9 cellular contexts compared by ENCODE assay signal in the genomic region with DNA sequence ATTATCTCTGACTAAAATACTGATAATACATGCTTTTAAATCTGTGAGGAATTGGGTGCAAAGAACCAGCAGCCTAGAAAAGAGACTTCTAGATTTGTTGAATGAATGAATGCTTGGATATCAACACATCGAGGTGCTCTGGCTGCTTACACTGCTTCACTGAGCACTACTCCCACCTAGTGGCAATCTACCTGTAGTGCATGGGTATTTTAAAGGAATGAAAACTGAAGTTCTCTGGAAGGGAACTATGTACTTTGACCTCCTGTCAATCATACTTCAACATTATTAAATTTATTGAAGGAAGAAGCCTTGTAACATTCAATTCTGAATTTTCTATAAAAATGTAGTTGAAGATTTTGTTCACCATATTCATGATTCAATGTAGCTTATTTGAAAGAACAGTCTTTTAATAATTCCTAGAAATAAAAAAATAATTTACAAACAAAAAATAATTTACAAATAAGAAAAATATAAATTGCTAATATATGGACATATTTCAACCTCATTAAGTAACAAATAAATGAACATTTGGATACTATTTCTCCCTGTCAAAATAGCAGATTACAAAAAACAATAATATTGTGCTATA.
DNase-seq lines count a peak whose midpoint lies in the region; ATAC-seq and TF ChIP-seq lines count a peak whose summit lies in the region.
"Had no signal": no experiment of that assay in that cellular context is flagged by ENCODE, and none has a peak within 500 bp of the region (broad histone marks: within the 10 kb centered on the region; RNA-seq: fewer than 3 reads in every experiment).

No MANE protein-coding gene starts in this region.

- H3K4me3 ChIP-seq in AG09309 (ENCODE audit: control insufficient read depth, low read depth, low read length) = no peak overlapping the region

- no peak overlapping the region for H3K27ac Mint-ChIP-seq in T-helper 17 cell
- H3K27ac Mint-ChIP-seq: T-helper 1 cell treated with Interleukin-12 subunit alpha and Interleukin-12 subunit beta and Interleukin-4 antibody, amounts not matched to agents 30 μg/mL and 1 μg/mL, for 36 hours had no signal

- H3K4me3 Mint-ChIP-seq in T-helper 17 cell = no peak overlapping the region
- H3K4me3 Mint-ChIP-seq: T-helper 1 cell treated with Interleukin-12 subunit alpha and Interleukin-12 subunit beta and Interleukin-4 antibody, amounts not matched to agents 30 μg/mL and 1 μg/mL, for 36 hours had no signal

- peaks cover 5% of the 10 kb centered on the region for H3K4me1 Mint-ChIP-seq in T-helper 17 cell

- in situ Hi-C loops in GM13976 (cut with MboI; ENCODE audit: low sequenced_read_pairs, unreplicated experiment) = loop anchor here (5.0 to 10.0 kb wide), 2 partner anchors 207 to 329 kb away; no protein-coding TSS in a partner anchor

- ATAC-seq in HG02759 (IDR thresholded peaks at IDR 0.05; ENCODE audit: unreplicated experiment) (peak; percentile 79), T-helper 17 cell (peak; percentile 81)

- TF ChIP-seq CTCF in AG09309 (IDR thresholded peaks at IDR 0.05; ENCODE audit: control insufficient read depth, insufficient read depth, low read depth, low read length, missing control alignments) (peak; percentile 87), GM13976 (IDR thresholded peaks at IDR 0.05; ENCODE audit: borderline replicate concordance, control extremely low read depth, extremely low read depth, insufficient read depth, missing control alignments) (peak; percentile 54)

- H3K36me3 Mint-ChIP-seq in T-helper 17 cell (ENCODE audit: low read depth) = peaks cover 3% of the 10 kb centered on the region

- DNase-seq in AG09309 (ENCODE audit: low read depth) (peak; percentile 8), GM13976 (ENCODE audit: low spot score) (peak; percentile 45), NCI-H1092 (lab: John Stamatoyannopoulos, UW) (peak; percentile 6), T-helper 17 cell (peak in 2 of 3 donors; percentile 13 to 23), cerebellar cortex (ENCODE audit: low spot score) (peak; percentile 57), left kidney (ENCODE audit: low read depth, low spot score) (peak; percentile 74)
- peak; percentile 52 for DNase-seq in stimulated activated CD8-positive, alpha-beta memory T cell treated with anti-CD3 and anti-CD28 coated beads, Interleukin-4, amount 100 ng/mL, for 48 hours

- H3K27me3 Mint-ChIP-seq in T-helper 17 cell = peaks cover 38% of the 10 kb centered on the region

- H3K9me3 ChIP-seq in T-helper 17 cell (ENCODE audit: control insufficient read depth, low read length, poor library complexity, severe bottlenecking) = no peaks in the 10 kb centered on the region

Comparison
In these comparisons a context has a peak if more than half of its experiments do, and no peak if none do; other contexts are left out.
1. DNase-seq: peak in every context shown above with its lines; median percentile 74 in left kidney; 57 in cerebellar cortex; 52 in stimulated activated CD8-positive, alpha-beta memory T cell treated with anti-CD3 and anti-CD28 coated beads, Interleukin-4, amount 100 ng/mL, for 48 hours; 45 in GM13976; 18 in T-helper 17 cell; 8 in AG09309; 6 in NCI-H1092.